In genomic region chr6:3747100-3747737, GRCh38 we compare ENCODE assay signal across 19 cellular contexts. TPM values are rescaled to one million over a fixed set of nuclear protein-coding genes. Genes with fewer than 3 reads are reported as not detected.
A peak's percentile ranks its signal among the peaks of the same experiment; 100 is the strongest.
DNase-seq lines count a peak whose midpoint lies in the region; ATAC-seq and TF ChIP-seq lines count a peak whose summit lies in the region.
"Had no signal": no experiment of that assay in that cellular context is flagged by ENCODE, and none has a peak within 500 bp of the region (broad histone marks: within the 10 kb centered on the region; RNA-seq: fewer than 3 reads in every experiment).

No MANE protein-coding gene starts in this region.

- no peaks in the 10 kb centered on the region for H3K27me3 Mint-ChIP-seq in Calu3 (ENCODE audit: unreplicated experiment)
- peaks cover 24% of the 10 kb centered on the region for H3K27me3 Mint-ChIP-seq in CD8-positive, alpha-beta T cell (ENCODE audit: low read depth)

- H3K36me3 Mint-ChIP-seq in Calu3 (ENCODE audit: insufficient read depth, unreplicated experiment): peaks cover 42% of the 10 kb centered on the region
- no peaks in the 10 kb centered on the region for H3K36me3 Mint-ChIP-seq in CD8-positive, alpha-beta T cell
- H3K36me3 Mint-ChIP-seq: activated naive CD4-positive, alpha-beta T cell treated with anti-CD3 and anti-CD28 coated beads, Interleukin-2, amount 50 U/mL, for 24 hours had no signal

- no peak for ATAC-seq in CD8-positive, alpha-beta T cell
- ATAC-seq in HG02870 (IDR thresholded peaks at IDR 0.05; ENCODE audit: unreplicated experiment): no peak

- no peak for TF ChIP-seq CTCF in Calu3 (IDR thresholded peaks at IDR 0.05; ENCODE audit: unreplicated experiment)
- TF ChIP-seq CTCF in ascending aorta (IDR thresholded peaks at IDR 0.05): no peak
- no peak for TF ChIP-seq CTCF in liver (IDR thresholded peaks at IDR 0.05; ENCODE audit: low read depth, low read length, missing input control)
- no peak for TF ChIP-seq CTCF in stomach (IDR thresholded peaks at IDR 0.05)
- TF ChIP-seq CTCF in CD8-positive, alpha-beta T cell (IDR thresholded peaks at IDR 0.05): no peak

- H3K27ac Mint-ChIP-seq in Calu3 (ENCODE audit: unreplicated experiment): peak overlapping the region; percentile 65
- H3K27ac Mint-ChIP-seq in CD8-positive, alpha-beta T cell: no peak overlapping the region
- H3K27ac Mint-ChIP-seq: activated naive CD4-positive, alpha-beta T cell treated with anti-CD3 and anti-CD28 coated beads, Interleukin-2, amount 50 U/mL, for 24 hours; endodermal cell; T-helper 1 cell treated with Interleukin-12 subunit alpha and Interleukin-12 subunit beta and Interleukin-4 antibody, amounts not matched to agents 30 μg/mL and 1 μg/mL, for 36 hours had no signal

- WGBS in liver: 92% methylated on average over 12 of the region's 12 CpGs
- 88 to 93% (median 91%) methylated on average over 12 of the region's 12 CpGs for WGBS in stomach, 5 donors

- H3K27me3 ChIP-seq in ascending aorta (no peaks in the 10 kb centered on the region), liver (ENCODE audit: control insufficient read depth in 4 of 4, insufficient read depth in 4 of 4, low read length in 3 of 4) (no peaks in the 10 kb centered on the region), stomach (peaks cover 0 to 18% (median 0%) of the 10 kb centered on the region in 3 donors)
- peaks cover 10% of the 10 kb centered on the region for H3K27me3 ChIP-seq in CD8-positive, alpha-beta T cell (ENCODE audit: insufficient read depth, low read length)

- no peaks in the 10 kb centered on the region for H3K9me3 Mint-ChIP-seq in Calu3 (ENCODE audit: low read depth, unreplicated experiment)
- no peaks in the 10 kb centered on the region for H3K9me3 Mint-ChIP-seq in CD8-positive, alpha-beta T cell
- H3K9me3 Mint-ChIP-seq: activated naive CD4-positive, alpha-beta T cell treated with anti-CD3 and anti-CD28 coated beads, Interleukin-2, amount 50 U/mL, for 24 hours; central memory CD8-positive, alpha-beta T cell; endodermal cell; H9; T-helper 1 cell treated with Interleukin-12 subunit alpha and Interleukin-12 subunit beta and Interleukin-4 antibody, amounts not matched to agents 30 μg/mL and 1 μg/mL, for 36 hours had no signal

- DNase-seq in Calu3: no peak
- no peak for DNase-seq in ascending aorta (ENCODE audit: low spot score in 2 of 2)
- no peak for DNase-seq in stomach
- DNase-seq in erythroblast (lab: John Stamatoyannopoulos, UW): no peak
- no peak for DNase-seq in CD8-positive, alpha-beta T cell
- no peak for DNase-seq in hippocampal formation (lab: John Stamatoyannopoulos, UW)
- DNase-seq: BE2C, DMS79, endodermal cell, glutamatergic neuron, H9, MV-4-11, NCI-H2107 had no signal

- no peak for TF ChIP-seq POLR2A in stomach (IDR thresholded peaks at IDR 0.05)
- TF ChIP-seq POLR2A in erythroblast (IDR thresholded peaks at IDR 0.05; ENCODE audit: low read length): no peak

- TF ChIP-seq RAD21 in liver (IDR thresholded peaks at IDR 0.05): no peak

- H3K4me3 Mint-ChIP-seq in Calu3 (ENCODE audit: low read depth, unreplicated experiment): no peak overlapping the region
- H3K4me3 Mint-ChIP-seq in CD8-positive, alpha-beta T cell: no peak overlapping the region
- H3K4me3 Mint-ChIP-seq: activated naive CD4-positive, alpha-beta T cell treated with anti-CD3 and anti-CD28 coated beads, Interleukin-2, amount 50 U/mL, for 24 hours; central memory CD8-positive, alpha-beta T cell; endodermal cell; H9; T-helper 1 cell treated with Interleukin-12 subunit alpha and Interleukin-12 subunit beta and Interleukin-4 antibody, amounts not matched to agents 30 μg/mL and 1 μg/mL, for 36 hours had no signal

- H3K4me1 Mint-ChIP-seq in Calu3 (ENCODE audit: low read depth, unreplicated experiment): peaks cover 45% of the 10 kb centered on the region
- peaks cover 10% of the 10 kb centered on the region for H3K4me1 Mint-ChIP-seq in CD8-positive, alpha-beta T cell (ENCODE audit: low read depth)

- H3K9me3 ChIP-seq in ascending aorta (no peaks in the 10 kb centered on the region), liver (ENCODE audit: control insufficient read depth in 4 of 4, low read length in 3 of 4) (no peaks in the 10 kb centered on the region), stomach (no peaks in the 10 kb centered on the region)
- H3K9me3 ChIP-seq in CD8-positive, alpha-beta T cell (ENCODE audit: low read length): no peaks in the 10 kb centered on the region
- H3K9me3 ChIP-seq: BE2C had no signal

- no peak overlapping the region for H3K9ac ChIP-seq in liver (ENCODE audit: low read depth in 1 of 2, low read length in 2 of 2)
- H3K9ac ChIP-seq: parathyroid adenoma had no signal

- peak overlapping the region; percentile 81 to 82 for H3K4me3 ChIP-seq in ascending aorta
- no peak overlapping the region for H3K4me3 ChIP-seq in liver (ENCODE audit: low read depth in 1 of 3, low read length in 3 of 3)
- no peak overlapping the region for H3K4me3 ChIP-seq in stomach
- no peak overlapping the region for H3K4me3 ChIP-seq in CD8-positive, alpha-beta T cell (ENCODE audit: low read depth, low read length)

- BruUV-seq in Calu3 (replicated peaks; lab: Mats Ljungman, UMichigan): no TSS peak

- H3K36me3 ChIP-seq in ascending aorta (peaks cover 7 to 38% of the 10 kb centered on the region in 2 donors), liver (ENCODE audit: control insufficient read depth in 4 of 4, insufficient read depth in 3 of 4, low read depth in 1 of 4, low read length in 3 of 4) (peaks cover 0 to 5% (median 0%) of the 10 kb centered on the region in 4 donors), stomach (peaks cover 0 to 14% (median 6%) of the 10 kb centered on the region in 4 donors)
- no peaks in the 10 kb centered on the region for H3K36me3 ChIP-seq in CD8-positive, alpha-beta T cell (ENCODE audit: insufficient read depth, low read length)
- H3K36me3 ChIP-seq: BE2C had no signal

- peaks cover 16 to 44% of the 10 kb centered on the region in 2 donors for H3K4me1 ChIP-seq in ascending aorta
- peaks cover 23 to 76% (median 60%) of the 10 kb centered on the region in 4 donors for H3K4me1 ChIP-seq in liver (ENCODE audit: control insufficient read depth in 4 of 4, insufficient read depth in 4 of 4, low read length in 3 of 4)
- H3K4me1 ChIP-seq in stomach: peaks cover 61 to 85% (median 81%) of the 10 kb centered on the region in 4 donors
- H3K4me1 ChIP-seq in CD8-positive, alpha-beta T cell (ENCODE audit: insufficient read depth, low read length): peaks cover 10% of the 10 kb centered on the region

- CTCF ChIA-PET in Calu3 (lab: Charles Lee): no interaction called here
- CTCF ChIA-PET in CD8-positive, alpha-beta T cell (lab: Charles Lee): interaction anchor here (1.1 to 2.9 kb wide), 2 partner anchors 231 to 244 kb away, joined by 3 to 14 read pairs; no protein-coding TSS in a partner anchor

- TF ChIP-seq EP300 in stomach (IDR thresholded peaks at IDR 0.05): no peak

- H3K27ac ChIP-seq in ascending aorta (peak overlapping the region; percentile 100), liver (ENCODE audit: low read depth in 1 of 2, low read length in 2 of 2) (peak overlapping the region; percentile 81 to 96), stomach (peak overlapping the region in 3 of 5 donors; percentile 1 to 96 (median 81))
- no peak overlapping the region for H3K27ac ChIP-seq in CD8-positive, alpha-beta T cell (ENCODE audit: low read depth, low read length)
- H3K27ac ChIP-seq: parathyroid adenoma had no signal

- POLR2A ChIA-PET in CD8-positive, alpha-beta T cell (lab: Charles Lee): no interaction called here

- intact Hi-C loops in Calu3 (cut with micrococcal nuclease; ENCODE audit: unreplicated experiment): loop anchor here (5.0 to 10.0 kb wide), 2 partner anchors 80 to 408 kb away; no protein-coding TSS in a partner anchor
- intact Hi-C loops in ascending aorta (cut with DNase I): loop anchor here (10.0 kb wide), 1 partner anchor 388 kb away; the partner anchor contains the start of gene ECI2
- intact Hi-C loops in stomach (cut with DNase I; ENCODE audit: low total_unique reads): loop anchor here (10.0 kb wide), 1 partner anchor 78 kb away; no protein-coding TSS in a partner anchor
- intact Hi-C loops in CD8-positive, alpha-beta T cell (cut with DNase I, micrococcal nuclease): loop anchor here in 1 of 2 experiments (10.0 kb wide), 1 partner anchor 1278 kb away; no protein-coding TSS in a partner anchor

TF ChIP-seq in liver, 16 proteins besides CTCF, POLR2A, EP300 and RAD21 (continues in another document):
- no peak for TF ChIP-seq JUND (IDR thresholded peaks at IDR 0.05)
- TF ChIP-seq HNF4G (IDR thresholded peaks at IDR 0.05): no peak
- no peak for TF ChIP-seq REST (IDR thresholded peaks at IDR 0.05)

RNA-seq across cellular contexts. Expression of gene PXDC1, which starts 4.3 kb away (rescaled TPM):
- total RNA-seq in Calu3 (2022) (15.0 and 18.2 TPM in 2 replicates), ascending aorta (310 TPM), liver (10 to 100 TPM; 24.1 to 86.4 TPM), stomach (10 to 100 TPM in 4 of 5 donors, 1 to 10 TPM in 1; 1.2 to 90.1 (median 74.1) TPM)
- polyA plus RNA-seq in liver (100 to 1,000 TPM in 1 of 2 donors, 10 to 100 TPM in 1; 68.8 to 106 TPM), stomach (10 to 100 TPM; 23.2 to 36.8 (median 29.0) TPM)
- under 1 TPM; 0.35 to 0.44 TPM for total RNA-seq in CD8-positive, alpha-beta T cell

Comparison
In these comparisons a context has a peak if more than half of its experiments do, and no peak if none do; other contexts are left out.
1. H3K4me3 ChIP-seq: peak in ascending aorta (2 of 2); none in liver (0 of 3), stomach (0 of 4) and CD8-positive, alpha-beta T cell (single experiment).